1 cellular context compared by ENCODE assay signal in genomic region chr3:101561630-101562328, GRCh38.
TF ChIP-seq lines count a peak whose summit lies in the region.

Gene TRMT10C (plus strand): TSS chr3:101561868. CDS start chr3:101564782, 2,914 bp downstream.

TF ChIP-seq in K562, 482 proteins besides CTCF, POLR2A, EP300 and RAD21 (continued from another document and continues in another):
- TF ChIP-seq ETS1 (conservative IDR thresholded peaks at IDR 0.05; ENCODE audit: control insufficient read depth, low read depth, low read length), result peak; percentile 64; the same call in 1 of the 2 replicates
- TF ChIP-seq SMARCE1 (IDR thresholded peaks at IDR 0.05), result no peak
- no peak for TF ChIP-seq KLF16 (IDR thresholded peaks at IDR 0.05)
- no peak for TF ChIP-seq DLX4 (CRISPR knock-in tag; IDR thresholded peaks at IDR 0.05)
- no peak for TF ChIP-seq SMARCB1 (IDR thresholded peaks at IDR 0.05; ENCODE audit: insufficient read length, low read depth)
- TF ChIP-seq STAT5B (CRISPR knock-in tag; IDR thresholded peaks at IDR 0.05), result no peak
- no peak for TF ChIP-seq ZMIZ1 (IDR thresholded peaks at IDR 0.05; ENCODE audit: low read depth in 2 of 2, low read length in 2 of 2)
- TF ChIP-seq KLF13 (tag; IDR thresholded peaks at IDR 0.05; ENCODE audit: borderline replicate concordance, low read depth), result no peak
- no peak for TF ChIP-seq KDM1A (IDR thresholded peaks at IDR 0.05)
- TF ChIP-seq ZNF184 (CRISPR knock-in tag; IDR thresholded peaks at IDR 0.05), result no peak
- no peak for TF ChIP-seq HMGN3 (IDR thresholded peaks at IDR 0.05; ENCODE audit: borderline replicate concordance, extremely low read depth, insufficient read length, low read depth, low read length)
- TF ChIP-seq TAF7 (tag; IDR thresholded peaks at IDR 0.05), result peak; percentile 64; the same call in 1 of the 2 replicates
- TF ChIP-seq ZSCAN32 (CRISPR knock-in tag; IDR thresholded peaks at IDR 0.05), result no peak
- TF ChIP-seq NONO (IDR thresholded peaks at IDR 0.05; ENCODE audit: low read depth in 2 of 2, low read length in 1 of 2), result no peak
- no peak for TF ChIP-seq SRSF9 (IDR thresholded peaks at IDR 0.05; ENCODE audit: borderline replicate concordance, low read depth, low read length)
- no peak for TF ChIP-seq TSHZ1 (CRISPR knock-in tag; IDR thresholded peaks at IDR 0.05)
- no peak for TF ChIP-seq IRF1 (CRISPR knock-in tag; IDR thresholded peaks at IDR 0.05; ENCODE audit: borderline replicate concordance)
- no peak for TF ChIP-seq MEF2A (IDR thresholded peaks at IDR 0.05; ENCODE audit: control insufficient read depth, low read depth, low read length)
- TF ChIP-seq CCNT2 (IDR thresholded peaks at IDR 0.05; ENCODE audit: borderline replicate concordance, extremely low read depth, insufficient read length, low read depth, low read length), result no peak
- TF ChIP-seq RBM25 (IDR thresholded peaks at IDR 0.05; ENCODE audit: low read depth, low read length, severe bottlenecking), result no peak
- peak; percentile 60; the same call in 1 of the 2 replicates for TF ChIP-seq THAP12 (CRISPR knock-in tag; IDR thresholded peaks at IDR 0.05)
- TF ChIP-seq KDM5B (IDR thresholded peaks at IDR 0.05; ENCODE audit: insufficient replicate concordance, low read depth, low read length), result peak; percentile 86
- TF ChIP-seq DACH1 (IDR thresholded peaks at IDR 0.05; ENCODE audit: partially characterized antibody), result no peak
- TF ChIP-seq TFAM (CRISPR knock-in tag; conservative IDR thresholded peaks at IDR 0.05), result no peak
- peak in 2 of 3 experiments; percentile 38 to 51 for TF ChIP-seq YY1 (IDR thresholded peaks at IDR 0.05; ENCODE audit: borderline replicate concordance in 1 of 3, control insufficient read depth in 1 of 3, extremely low read depth in 1 of 3, insufficient read depth in 3 of 3, insufficient read length in 1 of 3, insufficient replicate concordance in 2 of 3, low read depth in 1 of 3, low read length in 2 of 3)
- TF ChIP-seq KAT8 (IDR thresholded peaks at IDR 0.05; ENCODE audit: low read depth), result no peak
- no peak for TF ChIP-seq JUND (IDR thresholded peaks at IDR 0.05; ENCODE audit: borderline replicate concordance, low read depth, low read length)
- no peak; the same call in 2 of the 3 replicates for TF ChIP-seq JUND (tag; IDR thresholded peaks at IDR 0.05; ENCODE audit: borderline replicate concordance, low read depth, low read length)
- TF ChIP-seq EP400 (IDR thresholded peaks at IDR 0.05), result peak; percentile 93
- no peak for TF ChIP-seq ZNF274 (IDR thresholded peaks at IDR 0.05; ENCODE audit: borderline replicate concordance, low read depth, low read length)
- peak; percentile 99 for TF ChIP-seq CREM (IDR thresholded peaks at IDR 0.05; ENCODE audit: low read depth)
- TF ChIP-seq RBM22 (IDR thresholded peaks at IDR 0.05; ENCODE audit: low read depth, low read length, poor library complexity, severe bottlenecking), result no peak
- TF ChIP-seq ZNF780A (CRISPR knock-in tag; IDR thresholded peaks at IDR 0.05), result no peak
- no peak for TF ChIP-seq ZBTB5 (IDR thresholded peaks at IDR 0.05)
- no peak for TF ChIP-seq OTX1 (CRISPR knock-in tag; IDR thresholded peaks at IDR 0.05)
- TF ChIP-seq NUFIP1 (IDR thresholded peaks at IDR 0.05; ENCODE audit: partially characterized antibody), result no peak
- TF ChIP-seq ATF7 (IDR thresholded peaks at IDR 0.05), result peak; percentile 61; the same call in 1 of the 2 replicates
- TF ChIP-seq PRPF4 (IDR thresholded peaks at IDR 0.05; ENCODE audit: insufficient read depth, low read depth, low read length, poor library complexity, severe bottlenecking), result no peak
- TF ChIP-seq CTCFL (IDR thresholded peaks at IDR 0.05; ENCODE audit: borderline replicate concordance, insufficient read depth, low read depth, low read length, poor library complexity, severe bottlenecking), result no peak
- no peak for TF ChIP-seq NELFE (IDR thresholded peaks at IDR 0.05; ENCODE audit: insufficient read depth, insufficient read length)
- peak; percentile 95 for TF ChIP-seq CREB1 (IDR thresholded peaks at IDR 0.05)
- peak; percentile 96 for TF ChIP-seq CREB1 (CRISPR knock-in tag; IDR thresholded peaks at IDR 0.05)
- TF ChIP-seq ARID3B (CRISPR knock-in tag; IDR thresholded peaks at IDR 0.05; ENCODE audit: borderline replicate concordance), result no peak
- TF ChIP-seq CHCHD3 (CRISPR knock-in tag; IDR thresholded peaks at IDR 0.05), result no peak
- no peak for TF ChIP-seq MIER1 (IDR thresholded peaks at IDR 0.05; ENCODE audit: low read depth)
- peak; percentile 94 for TF ChIP-seq TBP (optimal IDR thresholded peaks at IDR 0.05; ENCODE audit: low read depth, low read length)
- TF ChIP-seq ZBTB17 (CRISPR knock-in tag; IDR thresholded peaks at IDR 0.05), result no peak
- TF ChIP-seq SAP30 (IDR thresholded peaks at IDR 0.05; ENCODE audit: borderline replicate concordance, insufficient read depth, low read depth, low read length, poor library complexity, severe bottlenecking), result peak; percentile 27
- 0 out of 4 replicates have a peak, but pooled peaks of 1 of the 2 experiments have one; percentile 54 for TF ChIP-seq TEAD1 (CRISPR knock-in tag; IDR thresholded peaks at IDR 0.05)
- no peak for TF ChIP-seq ARID1B (IDR thresholded peaks at IDR 0.05)
- no peak for TF ChIP-seq ZNF696 (CRISPR knock-in tag; conservative IDR thresholded peaks at IDR 0.05)
